ENCODE assay signal across 19 cellular contexts in genomic region chr18:78612801-78613200, GRCh38.
"Had no signal": no experiment of that assay in that cellular context is flagged by ENCODE, and none has a peak within 500 bp of the region (broad histone marks: within the 10 kb centered on the region; RNA-seq: fewer than 3 reads in every experiment).

No MANE protein-coding gene starts in this region.

- H3K27ac ChIP-seq: lower lobe of right lung, neural progenitor cell, prostate gland, right atrium auricular region, sigmoid colon, suprapubic skin, transverse colon, upper lobe of right lung had no signal

- H3K27me3 ChIP-seq: neural progenitor cell, right atrium auricular region, suprapubic skin, transverse colon had no signal

- ATAC-seq: effector memory CD8-positive, alpha-beta T cell; left ventricle myocardium superior; lower lobe of right lung; stimulated activated naive CD8-positive, alpha-beta T cell treated with anti-CD3 and anti-CD28 coated beads, Interleukin-15, amount 100 ng/mL, for 72 hours had no signal

- H3K4me1 Mint-ChIP-seq: immature natural killer cell; neural progenitor cell; stimulated activated naive CD8-positive, alpha-beta T cell treated with anti-CD3 and anti-CD28 coated beads, Interleukin-15, amount 100 ng/mL, for 72 hours had no signal

- DNase-seq: cortex of kidney; effector memory CD8-positive, alpha-beta T cell; hypothalamus; immature natural killer cell; left ventricle myocardium superior; lower lobe of right lung; sigmoid colon; stimulated activated CD4-positive, alpha-beta T cell treated with anti-CD3 and anti-CD28 coated beads, Interleukin-15, amount 100 ng/mL, for 24 hours; stimulated activated CD4-positive, alpha-beta T cell treated with anti-CD3 and anti-CD28 coated beads, Interleukin-2, amount 100 ng/mL, for 48 hours; stimulated activated CD8-positive, alpha-beta memory T cell treated with anti-CD3 and anti-CD28 coated beads, Interleukin-4, amount 100 ng/mL, for 48 hours; stimulated activated naive CD4-positive, alpha-beta T cell; stimulated activated naive CD8-positive, alpha-beta T cell treated with anti-CD3 and anti-CD28 coated beads, Interleukin-15, amount 100 ng/mL, for 72 hours; transverse colon; upper lobe of right lung had no signal

- H2AFZ ChIP-seq: neural progenitor cell had no signal

- H3K4me3 ChIP-seq: lower lobe of right lung, neural progenitor cell, prostate gland, right atrium auricular region, sigmoid colon, suprapubic skin, transverse colon, upper lobe of right lung had no signal

- H3K4me3 Mint-ChIP-seq: effector memory CD8-positive, alpha-beta T cell; immature natural killer cell; nephron; neural progenitor cell; stimulated activated naive CD8-positive, alpha-beta T cell treated with anti-CD3 and anti-CD28 coated beads, Interleukin-15, amount 100 ng/mL, for 72 hours had no signal

- H3K4me2 ChIP-seq: neural progenitor cell had no signal

- H3K27ac Mint-ChIP-seq: effector memory CD8-positive, alpha-beta T cell; immature natural killer cell; nephron; neural progenitor cell; stimulated activated naive CD8-positive, alpha-beta T cell treated with anti-CD3 and anti-CD28 coated beads, Interleukin-15, amount 100 ng/mL, for 72 hours had no signal

- H3K36me3 Mint-ChIP-seq: immature natural killer cell, neural progenitor cell had no signal

- H3K4me1 ChIP-seq: lower lobe of right lung, neural progenitor cell, prostate gland, right atrium auricular region, sigmoid colon, suprapubic skin, transverse colon, upper lobe of right lung had no signal

- H3K36me3 ChIP-seq: lower lobe of right lung, neural progenitor cell, prostate gland, right atrium auricular region, sigmoid colon, suprapubic skin, transverse colon, upper lobe of right lung had no signal

- H3K9me3 ChIP-seq: prostate gland, transverse colon, upper lobe of right lung had no signal
